ENCODE assay signal across 26 cellular contexts in the genomic region with DNA sequence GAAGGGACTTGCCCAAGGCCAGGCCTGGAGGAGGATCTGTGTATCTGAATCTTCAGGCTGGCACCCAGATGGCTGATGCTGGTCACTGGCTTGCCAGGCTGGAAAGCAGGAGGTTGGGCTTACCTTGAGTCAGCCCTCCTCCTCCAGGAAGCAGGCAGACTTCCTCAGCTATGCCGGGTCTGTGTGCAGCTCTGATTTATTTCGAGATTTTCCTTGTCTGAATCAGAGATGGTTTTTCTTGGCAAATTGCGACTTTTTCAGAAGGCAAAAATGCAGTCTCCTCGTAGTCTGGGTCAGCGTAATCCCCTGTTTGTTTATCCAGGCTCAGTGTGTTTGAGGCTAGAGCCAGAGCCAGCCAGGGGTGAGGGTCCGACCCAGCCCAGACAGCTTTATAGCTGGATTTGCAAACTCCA. TPM values are rescaled to one million over a fixed set of nuclear protein-coding genes. Genes with fewer than 3 reads are reported as not detected.
DNase-seq lines count a peak whose midpoint lies in the region; ATAC-seq and TF ChIP-seq lines count a peak whose summit lies in the region.
"Had no signal": no experiment of that assay in that cellular context is flagged by ENCODE, and none has a peak within 500 bp of the region (broad histone marks: within the 10 kb centered on the region; RNA-seq: fewer than 3 reads in every experiment).

No MANE protein-coding gene starts in this region.

- H2AK5ac ChIP-seq in IMR-90 (ENCODE audit: low read depth, low read length) = peak overlapping the region; percentile 63

- DNase-seq in A172 (ENCODE audit: low spot score) (peak; percentile 5), IMR-90 (peak; percentile 89), dermis blood vessel endothelial cell (peak; percentile 15), aorta (no peak)
- DNase-seq: activated CD4-positive, alpha-beta T cell treated with anti-CD3 and anti-CD28 coated beads, Interleukin-2, amount 10 ng/mL, durations not matched to agents 7 days and 5 days; DMS 273 treated with DMSO at 0.1 percent for 48 hours; effector CD4-positive, alpha-beta T cell; HFFc6; Kasumi-1; natural killer cell; NCI-H1105 treated with DMSO at 0.1 percent for 48 hours; NCI-H524 treated with DMSO at 0.1 percent for 48 hours; psoas muscle; stimulated activated CD4-positive, alpha-beta T cell treated with anti-CD3 and anti-CD28 coated beads, Interleukin-4, amount 100 ng/mL, for 24 hours; stomach; uterus had no signal

- 4% methylated on average over 3 of the region's 6 CpGs; no CpG with 5 or more reads in 1 of the 2 experiments for WGBS in IMR-90 (ENCODE audit: extremely low coverage in 2 of 2, insufficient read length in 1 of 2), 2 experiments
- WGBS in aorta, 2 donors = 5 to 6% methylated on average over 6 of the region's 6 CpGs

- peak overlapping the region; percentile 36 for H3K4me2 ChIP-seq in IMR-90 (ENCODE audit: low read depth, low read length)

- H3K23ac ChIP-seq in IMR-90 (ENCODE audit: low read depth, low read length) = peak overlapping the region; percentile 55

- intact Hi-C loops in IMR-90 (cut with micrococcal nuclease) (loop anchor here (5.0 kb wide), 2 partner anchors 39 to 41 kb away; no protein-coding TSS in a partner anchor), aorta (cut with DNase I) (no loop called here)

- no peak overlapping the region for H3K56ac ChIP-seq in IMR-90 (ENCODE audit: extremely low read depth, insufficient read depth, low read length)

- TF ChIP-seq RAD21 in IMR-90 (IDR thresholded peaks at IDR 0.05; ENCODE audit: low read length) = no peak

- peak overlapping the region; percentile 74 for H3K4ac ChIP-seq in IMR-90 (ENCODE audit: low read depth, low read length)

- H3K4me1 ChIP-seq in IMR-90 (ENCODE audit: control insufficient read depth, insufficient read depth, low read length) = peaks cover 18% of the 10 kb centered on the region
- no peaks in the 10 kb centered on the region for H3K4me1 ChIP-seq in aorta (ENCODE audit: control insufficient read depth in 1 of 2, insufficient read depth in 2 of 2, low read length in 2 of 2)
- H3K4me1 ChIP-seq: psoas muscle, stomach, uterus had no signal

- peak overlapping the region; percentile 86 for H2BK120ac ChIP-seq in IMR-90 (ENCODE audit: low read depth, low read length)

- H3K9me3 ChIP-seq in IMR-90 (ENCODE audit: control insufficient read depth, insufficient read depth, low read length) = no peaks in the 10 kb centered on the region
- no peaks in the 10 kb centered on the region for H3K9me3 ChIP-seq in aorta (ENCODE audit: control insufficient read depth, low read length)
- H3K9me3 ChIP-seq: psoas muscle, stomach, uterus had no signal

- H3K36me3 ChIP-seq in IMR-90 (ENCODE audit: control insufficient read depth, insufficient read depth, low read length) (no peaks in the 10 kb centered on the region; the same call in 1 of the 2 replicates), aorta (ENCODE audit: control insufficient read depth in 1 of 2, insufficient read depth in 2 of 2, low read length in 1 of 2) (no peaks in the 10 kb centered on the region)
- H3K36me3 ChIP-seq: stomach, uterus had no signal

- peak overlapping the region; percentile 65 for H2AFZ ChIP-seq in IMR-90 (replicated peaks; ENCODE audit: low read length, poor library complexity)

- peak overlapping the region; percentile 72 for H2BK20ac ChIP-seq in IMR-90 (ENCODE audit: low read depth, low read length)

- TF ChIP-seq CTCF in IMR-90 (conservative IDR thresholded peaks at IDR 0.05; ENCODE audit: low read depth, low read length) = no peak
- TF ChIP-seq CTCF in nephron (IDR thresholded peaks at IDR 0.05; ENCODE audit: unreplicated experiment in 3 of 3) = no peak

- H4K20me1 ChIP-seq in IMR-90 (ENCODE audit: insufficient read depth, low read length) = no peaks in the 10 kb centered on the region

- peak overlapping the region; percentile 63 for H3K18ac ChIP-seq in IMR-90 (ENCODE audit: low read depth, low read length)

- H3K9me3 Mint-ChIP-seq in nephron = no peaks in the 10 kb centered on the region
- H3K9me3 Mint-ChIP-seq: activated CD4-positive, alpha-beta T cell treated with anti-CD3 and anti-CD28 coated beads, Interleukin-2, amount 10 ng/mL, durations not matched to agents 7 days and 5 days; activated T-helper 2 cell treated with anti-CD3 and anti-CD28 coated beads, Interferon-gamma antibody, Interleukin-2, Interleukin-4, amounts not matched to agents 10 μg/mL and 5 μg/mL and 100 μg/mL, durations not matched to agents 14 hours and 24 hours and 36 hours; central memory CD8-positive, alpha-beta T cell; HFFc6; memory B cell; natural killer cell had no signal

- in situ Hi-C loops in IMR-90 (cut with MboI; ENCODE audit: low sequenced_read_pairs) = no loop called here

- peak overlapping the region; percentile 31 for H2BK5ac ChIP-seq in IMR-90 (ENCODE audit: low read depth, low read length, poor library complexity, severe bottlenecking)

- peak overlapping the region; percentile 37; the same call in 1 of the 2 replicates for H3K14ac ChIP-seq in IMR-90 (replicated peaks; ENCODE audit: low read depth, low read length)

- BruUV-seq in IMR-90 (replicated peaks; lab: Mats Ljungman, UMichigan) = no TSS peak

- H2AK9ac ChIP-seq in IMR-90 (replicated peaks; ENCODE audit: low read depth, low read length, poor library complexity) = peak overlapping the region; percentile 71

- dilution Hi-C loops in IMR-90 (cut with HindIII; ENCODE audit: low sequenced_read_pairs, unreplicated experiment) = no loop called here

- peak overlapping the region; percentile 28; the same call in 2 of the 3 replicates for H2BK15ac ChIP-seq in IMR-90 (ENCODE audit: low read depth, low read length)

- peaks cover 6% of the 10 kb centered on the region; the same call in 1 of the 2 replicates for H3K9me1 ChIP-seq in IMR-90 (ENCODE audit: insufficient read depth, low read length)

- H3K9ac ChIP-seq in IMR-90 (ENCODE audit: low read depth, low read length) = no peak overlapping the region

- peak overlapping the region; percentile 74 to 79; a peak in 3 of 4 replicates for H4K8ac ChIP-seq in IMR-90 (ENCODE audit: low read depth in 2 of 2, low read length in 2 of 2)

- H3K4me1 Mint-ChIP-seq in nephron = peaks cover 40% of the 10 kb centered on the region
- H3K4me1 Mint-ChIP-seq: activated CD4-positive, alpha-beta T cell treated with anti-CD3 and anti-CD28 coated beads, Interleukin-2, amount 10 ng/mL, durations not matched to agents 7 days and 5 days; central memory CD8-positive, alpha-beta T cell; memory B cell had no signal

- peak overlapping the region; percentile 39 to 86 (median 49) for H3K27ac Mint-ChIP-seq in nephron
- H3K27ac Mint-ChIP-seq: activated CD4-positive, alpha-beta T cell treated with anti-CD3 and anti-CD28 coated beads, Interleukin-2, amount 10 ng/mL, durations not matched to agents 7 days and 5 days; activated T-helper 2 cell treated with anti-CD3 and anti-CD28 coated beads, Interferon-gamma antibody, Interleukin-2, Interleukin-4, amounts not matched to agents 10 μg/mL and 5 μg/mL and 100 μg/mL, durations not matched to agents 14 hours and 24 hours and 36 hours; HFFc6; memory B cell; natural killer cell had no signal

- no peak overlapping the region for H3K4me3 Mint-ChIP-seq in nephron
- H3K4me3 Mint-ChIP-seq: activated CD4-positive, alpha-beta T cell treated with anti-CD3 and anti-CD28 coated beads, Interleukin-2, amount 10 ng/mL, durations not matched to agents 7 days and 5 days; central memory CD8-positive, alpha-beta T cell; HFFc6; memory B cell; natural killer cell had no signal

- no peak overlapping the region for H3K4me3 ChIP-seq in IMR-90 (ENCODE audit: insufficient read depth, low read depth, low read length)
- H3K4me3 ChIP-seq in aorta (ENCODE audit: low read length in 2 of 2) = no peak overlapping the region
- H3K4me3 ChIP-seq: GM12878, psoas muscle, stomach, uterus had no signal

- ATAC-seq in IMR-90 (ENCODE audit: low read depth) (peak; percentile 87), GM18502 (IDR thresholded peaks at IDR 0.05; ENCODE audit: poor library complexity, unreplicated experiment) (no peak), aorta (ENCODE audit: low FRiP score) (no peak), GM21515 (IDR thresholded peaks at IDR 0.05; ENCODE audit: unreplicated experiment) (no peak), HG03342 (IDR thresholded peaks at IDR 0.05; ENCODE audit: unreplicated experiment) (no peak)
- ATAC-seq: GM12878, natural killer cell, psoas muscle had no signal

- peaks cover 32% of the 10 kb centered on the region for H3K27me3 Mint-ChIP-seq in nephron (ENCODE audit: low read depth)

- H3K27ac ChIP-seq in IMR-90 (ENCODE audit: insufficient read depth, low read length) = peak overlapping the region; percentile 67
- H3K27ac ChIP-seq in aorta (ENCODE audit: low read depth in 1 of 2, low read length in 2 of 2) = no peak overlapping the region
- H3K27ac ChIP-seq: psoas muscle, stomach, uterus had no signal

- peak overlapping the region; percentile 83 for H4K91ac ChIP-seq in IMR-90 (ENCODE audit: insufficient read depth, low read depth, low read length)

- H3K36me3 Mint-ChIP-seq in nephron (ENCODE audit: low read depth) = no peaks in the 10 kb centered on the region
- H3K36me3 Mint-ChIP-seq: memory B cell, natural killer cell had no signal

- TF ChIP-seq POLR2A in IMR-90 (IDR thresholded peaks at IDR 0.05; ENCODE audit: low read depth, low read length) = no peak

- peak overlapping the region; percentile 44 for H4K5ac ChIP-seq in IMR-90 (ENCODE audit: low read depth, low read length)

- H3K27me3 ChIP-seq in IMR-90 (ENCODE audit: control insufficient read depth, insufficient read depth, low read length) (no peaks in the 10 kb centered on the region), aorta (ENCODE audit: control insufficient read depth in 1 of 2, insufficient read depth in 2 of 2, low read length in 1 of 2) (no peaks in the 10 kb centered on the region)
- H3K27me3 ChIP-seq: uterus had no signal

- peaks cover 0 to 4% of the 10 kb centered on the region in 2 experiments; a peak in 1 of 4 replicates for H3K79me1 ChIP-seq in IMR-90 (ENCODE audit: low read depth in 1 of 2, low read length in 2 of 2)

- CTCF ChIA-PET in IMR-90 (lab: Yijun Ruan, JAX) = interaction anchor here (0.7 to 1.5 kb wide), 3 partner anchors 10 to 40 kb away, joined by 3 read pairs; no protein-coding TSS in a partner anchor

- POLR2A ChIA-PET in IMR-90 (lab: Charles Lee; ENCODE audit: unreplicated experiment) = no interaction called here

TF ChIP-seq in IMR-90, 13 proteins besides CTCF, POLR2A, EP300 and RAD21 (continues in another document):
- TF ChIP-seq RCOR1 (IDR thresholded peaks at IDR 0.05; ENCODE audit: insufficient replicate concordance, low read length) = peak; percentile 67
- TF ChIP-seq CHD1 (IDR thresholded peaks at IDR 0.05; ENCODE audit: low read depth, low read length) = no peak
- peak; percentile 9; the same call in 1 of the 2 replicates for TF ChIP-seq MAZ (IDR thresholded peaks at IDR 0.05; ENCODE audit: borderline replicate concordance, low read depth, low read length)

RNA-seq across cellular contexts. Expression of a gene that starts 48.9 kb away (rescaled TPM):
- total RNA-seq in A172 (2014; rRNA removed; shearing (Covaris generic)) = not detected in 2 replicates
- 0.90 and 1.1 TPM in 2 replicates for total RNA-seq in IMR-90 (2012; rRNA removed)
- polyA plus RNA-seq in IMR-90 (2012; rRNA removed) = 3.2 and 4.1 TPM in 2 replicates
- 7.7 and 8.9 TPM in 2 replicates for polyA plus RNA-seq in IMR-90 (2012; cell fraction: cytosol; rRNA removed)
- polyA plus RNA-seq in IMR-90 (2012; cell fraction: nucleus; rRNA removed; ENCODE audit: low replicate concordance) = 4.5 and 4.7 TPM in 2 replicates
- total RNA-seq in dermis blood vessel endothelial cell = 1.0 and 3.1 TPM in 2 replicates
- 1 to 10 TPM; 2.9 to 5.6 TPM for total RNA-seq in aorta
- 1 to 10 TPM; 2.3 to 5.8 TPM for polyA plus RNA-seq in aorta
- total RNA-seq: A673; activated CD4-positive, alpha-beta T cell treated with anti-CD3 and anti-CD28 coated beads, Interleukin-2, amount 10 ng/mL, durations not matched to agents 7 days and 5 days; activated T-helper 2 cell treated with anti-CD3 and anti-CD28 coated beads, Interferon-gamma antibody, Interleukin-2, Interleukin-4, amounts not matched to agents 10 μg/mL and 5 μg/mL and 100 μg/mL, durations not matched to agents 14 hours and 24 hours and 36 hours; HFFc6; HT-29; natural killer cell had no signal

Comparison
In these comparisons a context has a peak if more than half of its experiments do, and no peak if none do; other contexts are left out.
1. DNase-seq: peak in A172 (single experiment), IMR-90 (single experiment) and dermis blood vessel endothelial cell (single experiment); none in aorta (0 of 2).